In genomic region chr7:41979834-41980307, GRCh38 we compare ENCODE assay signal across 8 cellular contexts.
A peak's percentile ranks its signal among the peaks of the same experiment; 100 is the strongest.
DNase-seq lines count a peak whose midpoint lies in the region; ATAC-seq and TF ChIP-seq lines count a peak whose summit lies in the region.

No MANE protein-coding gene starts in this region.

- in situ Hi-C loops in gastrocnemius medialis (cut with MboI; ENCODE audit: low sequenced_read_pairs in 4 of 4): loop anchor here in 2 of 4 donors (10.0 to 25.0 kb wide), 2 partner anchors 257 to 705 kb away; partner anchors contain the start of gene GLI3 (in 1 of the 2)

- TF ChIP-seq POLR2A in gastrocnemius medialis (IDR thresholded peaks at IDR 0.05): no peak

- no peak overlapping the region for H3K27ac Mint-ChIP-seq in activated naive CD8-positive, alpha-beta T cell treated with anti-CD3 and anti-CD28 coated beads, Interleukin-2, amount 50 U/mL, for 24 hours
- H3K27ac Mint-ChIP-seq in activated naive CD8-positive, alpha-beta T cell treated with anti-CD3 and anti-CD28 coated beads for 36 hours: no peak overlapping the region

- H3K27ac ChIP-seq in gastrocnemius medialis: no peak overlapping the region

- intact Hi-C loops in gastrocnemius medialis (cut with DNase I; ENCODE audit: low total_unique reads): loop anchor here (5.0 to 10.0 kb wide), 2 partner anchors 257 to 865 kb away; partner anchors contain the start of gene GLI3

- H3K27me3 ChIP-seq in gastrocnemius medialis: no peaks in the 10 kb centered on the region

- H3K4me1 Mint-ChIP-seq in activated naive CD8-positive, alpha-beta T cell treated with anti-CD3 and anti-CD28 coated beads, Interleukin-2, amount 50 U/mL, for 24 hours: no peaks in the 10 kb centered on the region
- peaks cover 3% of the 10 kb centered on the region for H3K4me1 Mint-ChIP-seq in activated naive CD8-positive, alpha-beta T cell treated with anti-CD3 and anti-CD28 coated beads for 36 hours

- DNase-seq in activated naive CD8-positive, alpha-beta T cell treated with anti-CD3 and anti-CD28 coated beads, Interleukin-2, amount 50 U/mL, for 24 hours: no peak
- no peak for DNase-seq in activated naive CD8-positive, alpha-beta T cell treated with anti-CD3 and anti-CD28 coated beads for 36 hours
- DNase-seq in RPMI8226 (peak; percentile 30), germinal center (ENCODE audit: low spot score) (peak; percentile 60), gastrocnemius medialis (no peak), NCI-H446 (lab: John Stamatoyannopoulos, UW) (no peak), NCI-H1105 (lab: John Stamatoyannopoulos, UW) (no peak)

- H3K27me3 Mint-ChIP-seq in activated naive CD8-positive, alpha-beta T cell treated with anti-CD3 and anti-CD28 coated beads, Interleukin-2, amount 50 U/mL, for 24 hours: peaks cover 12% of the 10 kb centered on the region
- H3K27me3 Mint-ChIP-seq in activated naive CD8-positive, alpha-beta T cell treated with anti-CD3 and anti-CD28 coated beads for 36 hours: peaks cover 24% of the 10 kb centered on the region

- no peaks in the 10 kb centered on the region for H3K9me3 Mint-ChIP-seq in activated naive CD8-positive, alpha-beta T cell treated with anti-CD3 and anti-CD28 coated beads, Interleukin-2, amount 50 U/mL, for 24 hours
- H3K9me3 Mint-ChIP-seq in activated naive CD8-positive, alpha-beta T cell treated with anti-CD3 and anti-CD28 coated beads for 36 hours: no peaks in the 10 kb centered on the region

- ATAC-seq in activated naive CD8-positive, alpha-beta T cell treated with anti-CD3 and anti-CD28 coated beads, Interleukin-2, amount 50 U/mL, for 24 hours: peak; percentile 40
- peak; percentile 11 to 27 for ATAC-seq in gastrocnemius medialis
- no peak for ATAC-seq in HG03460 (IDR thresholded peaks at IDR 0.05; ENCODE audit: unreplicated experiment)

- peaks cover 31 to 55% of the 10 kb centered on the region in 2 donors for H3K4me1 ChIP-seq in gastrocnemius medialis

- no peak overlapping the region for H3K4me3 ChIP-seq in gastrocnemius medialis

- no peaks in the 10 kb centered on the region for H3K9me3 ChIP-seq in gastrocnemius medialis

- H3K4me3 Mint-ChIP-seq in activated naive CD8-positive, alpha-beta T cell treated with anti-CD3 and anti-CD28 coated beads, Interleukin-2, amount 50 U/mL, for 24 hours: no peak overlapping the region
- H3K4me3 Mint-ChIP-seq in activated naive CD8-positive, alpha-beta T cell treated with anti-CD3 and anti-CD28 coated beads for 36 hours: no peak overlapping the region

- no peaks in the 10 kb centered on the region for H3K36me3 Mint-ChIP-seq in activated naive CD8-positive, alpha-beta T cell treated with anti-CD3 and anti-CD28 coated beads, Interleukin-2, amount 50 U/mL, for 24 hours (ENCODE audit: low read depth)
- H3K36me3 Mint-ChIP-seq in activated naive CD8-positive, alpha-beta T cell treated with anti-CD3 and anti-CD28 coated beads for 36 hours: no peaks in the 10 kb centered on the region

- H3K36me3 ChIP-seq in gastrocnemius medialis: no peaks in the 10 kb centered on the region

- TF ChIP-seq CTCF in gastrocnemius medialis (IDR thresholded peaks at IDR 0.05 in 4 of 5, conservative IDR thresholded peaks at IDR 0.05 in 1 of 5): peak; percentile 9 to 67 (median 39)

Comparison
In these comparisons a context has a peak if more than half of its experiments do, and no peak if none do; other contexts are left out.
1. DNase-seq: peak in RPMI8226 (single experiment) and germinal center (single experiment); none in activated naive CD8-positive, alpha-beta T cell treated with anti-CD3 and anti-CD28 coated beads, Interleukin-2, amount 50 U/mL, for 24 hours (single experiment), activated naive CD8-positive, alpha-beta T cell treated with anti-CD3 and anti-CD28 coated beads for 36 hours (single experiment), gastrocnemius medialis (0 of 2), NCI-H446 (0 of 2) and NCI-H1105 (single experiment).